26 cellular contexts compared by ENCODE assay signal in genomic region chr3:160575589-160575988, GRCh38.
"Had no signal": no experiment of that assay in that cellular context is flagged by ENCODE, and none has a peak within 500 bp of the region (broad histone marks: within the 10 kb centered on the region; RNA-seq: fewer than 3 reads in every experiment).

No MANE protein-coding gene starts in this region.

- H3K4me2 ChIP-seq: hepatocyte had no signal

- H3K36me3 ChIP-seq: esophagus muscularis mucosa, gastroesophageal sphincter, heart left ventricle, ovary, sigmoid colon, tibial artery had no signal

- H3K79me2 ChIP-seq: hepatocyte had no signal

- H3K4me1 ChIP-seq: esophagus muscularis mucosa, foreskin keratinocyte, gastroesophageal sphincter, testis had no signal

- DNase-seq: dorsolateral prefrontal cortex; effector CD4-positive, alpha-beta T cell; foreskin keratinocyte; heart left ventricle; kidney; naive thymus-derived CD8-positive, alpha-beta T cell; nephron progenitor cell; occipital lobe; ovary; posterior cingulate gyrus; psoas muscle; right cardiac atrium; sigmoid colon; stimulated activated CD4-positive, alpha-beta T cell treated with anti-CD3 and anti-CD28 coated beads, Interleukin-2, amount 100 ng/mL, for 24 hours; stimulated activated CD4-positive, alpha-beta T cell treated with anti-CD3 and anti-CD28 coated beads, Interleukin-4, amount 100 ng/mL, for 24 hours; stimulated activated naive CD8-positive, alpha-beta T cell treated with anti-CD3 and anti-CD28 coated beads, Interleukin-15, Interleukin-2, amounts not matched to agents 100 U/mL and 50 U/mL, for 24 hours; substantia nigra; testis; tibial artery had no signal

- FAIRE-seq: colon, kidney had no signal

- H3K9me3 ChIP-seq: esophagus muscularis mucosa, gastroesophageal sphincter, psoas muscle, sigmoid colon, testis had no signal

- H2AFZ ChIP-seq: hepatocyte had no signal

- H3K27me3 ChIP-seq: esophagus muscularis mucosa, foreskin keratinocyte, gastroesophageal sphincter, heart left ventricle, hepatocyte, ovary, sigmoid colon, testis, tibial artery had no signal

- H3K27ac ChIP-seq: dorsolateral prefrontal cortex, epithelial cell of prostate, esophagus muscularis mucosa, foreskin keratinocyte, gastroesophageal sphincter, heart left ventricle, hepatocyte, ovary, psoas muscle, sigmoid colon, testis, tibial artery had no signal

- ATAC-seq: foreskin keratinocyte; gastroesophageal sphincter; heart left ventricle; left lobe of liver; naive thymus-derived CD8-positive, alpha-beta T cell; psoas muscle; right cardiac atrium; stimulated activated effector memory CD8-positive, alpha-beta T cell treated with anti-CD3 and anti-CD28 coated beads, Interleukin-12 subunit alpha, Interleukin-12 subunit beta, amount 100 ng/mL, for 72 hours; stimulated activated naive CD8-positive, alpha-beta T cell treated with anti-CD3 and anti-CD28 coated beads, Interleukin-15, Interleukin-2, amounts not matched to agents 100 U/mL and 50 U/mL, for 24 hours had no signal

- H3K4me3 ChIP-seq: dorsolateral prefrontal cortex, esophagus muscularis mucosa, gastroesophageal sphincter, heart left ventricle, hepatocyte, ovary, psoas muscle, sigmoid colon, testis, tibial artery had no signal
